In genomic region chr20:38447251-38447661, GRCh38 we compare ENCODE assay signal across 9 cellular contexts. TPM values are rescaled to one million over a fixed set of nuclear protein-coding genes. Genes with fewer than 3 reads are reported as not detected.
DNase-seq lines count a peak whose midpoint lies in the region; ATAC-seq and TF ChIP-seq lines count a peak whose summit lies in the region.
"Had no signal": no experiment of that assay in that cellular context is flagged by ENCODE, and none has a peak within 500 bp of the region (broad histone marks: within the 10 kb centered on the region; RNA-seq: fewer than 3 reads in every experiment).

No MANE protein-coding gene starts in this region.

- no peaks in the 10 kb centered on the region for H3K27me3 ChIP-seq in heart left ventricle
- no peaks in the 10 kb centered on the region for H3K27me3 ChIP-seq in mononuclear cell (ENCODE audit: insufficient read depth, low read length)

- H3K36me3 Mint-ChIP-seq in chondrocyte (ENCODE audit: low read depth): peaks cover 20% of the 10 kb centered on the region

- H3K4me3 ChIP-seq in heart left ventricle: peak overlapping the region; percentile 67 to 99 (median 87)
- H3K4me3 ChIP-seq in mononuclear cell (ENCODE audit: low read length): peak overlapping the region; percentile 80

- H3K36me3 ChIP-seq in heart left ventricle: peaks cover 0 to 30% (median 22%) of the 10 kb centered on the region in 9 donors

- H3K27ac Mint-ChIP-seq in chondrocyte (ENCODE audit: unreplicated experiment): peak overlapping the region; percentile 57

- TF ChIP-seq POLR2A in heart left ventricle (IDR thresholded peaks at IDR 0.05): no peak

- intact Hi-C loops in heart left ventricle (cut with DNase I) (no loop called here), left cardiac atrium (cut with DNase I) (no loop called here)

- no peak for DNase-seq in heart left ventricle
- DNase-seq in left cardiac atrium: no peak
- DNase-seq in chondrocyte (ENCODE audit: low spot score): no peak
- DNase-seq in NCI-H2107 treated with DMSO at 0.1 percent for 48 hours (lab: John Stamatoyannopoulos, UW; ENCODE audit: unreplicated experiment): no peak
- no peak for DNase-seq in epidermal melanocyte (ENCODE audit: insufficient read length, low spot score)
- DNase-seq: SHP77 had no signal

- no peaks in the 10 kb centered on the region for H3K27me3 Mint-ChIP-seq in chondrocyte (ENCODE audit: low read depth)

- H3K4me1 Mint-ChIP-seq in chondrocyte (ENCODE audit: low read depth): peaks cover 18% of the 10 kb centered on the region

- H3K9me3 Mint-ChIP-seq in chondrocyte (ENCODE audit: low read depth): no peaks in the 10 kb centered on the region

- no peak for ATAC-seq in heart left ventricle
- ATAC-seq in left cardiac atrium: no peak
- ATAC-seq in GM18861 (IDR thresholded peaks at IDR 0.05; ENCODE audit: unreplicated experiment): no peak
- ATAC-seq in HG03108 (IDR thresholded peaks at IDR 0.05; ENCODE audit: unreplicated experiment): no peak

- peak overlapping the region; percentile 57 to 94 (median 85) for H3K27ac ChIP-seq in heart left ventricle

- H3K9me3 ChIP-seq in heart left ventricle: no peaks in the 10 kb centered on the region
- H3K9me3 ChIP-seq in mononuclear cell (ENCODE audit: low read depth, low read length): no peaks in the 10 kb centered on the region

- H3K4me1 ChIP-seq in heart left ventricle: peaks cover 0 to 24% (median 11%) of the 10 kb centered on the region in 12 donors
- peaks cover 21% of the 10 kb centered on the region for H3K4me1 ChIP-seq in mononuclear cell (ENCODE audit: insufficient read depth, low read length)

- 49 to 60% (median 53%) methylated on average over 11 to 12 of the region's 12 CpGs for WGBS in heart left ventricle, 4 donors

- TF ChIP-seq CTCF in heart left ventricle (IDR thresholded peaks at IDR 0.05): no peak
- TF ChIP-seq CTCF in chondrocyte (IDR thresholded peaks at IDR 0.05): no peak

- H3K4me3 Mint-ChIP-seq in chondrocyte (ENCODE audit: unreplicated experiment): peak overlapping the region; percentile 72

RNA-seq across cellular contexts. Expression of gene SNHG17, which starts 12.1 kb away (rescaled TPM):
- total RNA-seq in heart left ventricle (10 to 100 TPM in 2 of 9 donors, 1 to 10 TPM in 7; 2.9 to 20.2 (median 5.4) TPM), left cardiac atrium (10 to 100 TPM in 1 of 2 donors, 1 to 10 TPM in 1; 7.9 to 35.0 TPM), chondrocyte (20.8 to 24.1 TPM (median 23.6 TPM) in 3 replicates), mononuclear cell (18.6 TPM)
- polyA plus RNA-seq in heart left ventricle: 10 to 100 TPM in 1 of 2 donors, 1 to 10 TPM in 1; 8.2 to 11.1 TPM

RNA-seq across cellular contexts. Expression of gene RALGAPB, which starts 25.4 kb away (rescaled TPM):
- total RNA-seq in heart left ventricle (10 to 100 TPM; 19.7 to 31.4 (median 26.2) TPM), left cardiac atrium (10 to 100 TPM; 19.5 to 27.2 TPM), chondrocyte (29.5 to 35.5 TPM (median 32.6 TPM) in 3 replicates), mononuclear cell (40.6 TPM)
- 10 to 100 TPM in 1 of 2 donors, 1 to 10 TPM in 1; 7.6 to 18.4 TPM for polyA plus RNA-seq in heart left ventricle
